In genomic region chr9:84843175-84843824, GRCh38 we compare ENCODE assay signal across 18 cellular contexts.
DNase-seq lines count a peak whose midpoint lies in the region; ATAC-seq and TF ChIP-seq lines count a peak whose summit lies in the region.
"Had no signal": no experiment of that assay in that cellular context is flagged by ENCODE, and none has a peak within 500 bp of the region (broad histone marks: within the 10 kb centered on the region; RNA-seq: fewer than 3 reads in every experiment).

No MANE protein-coding gene starts in this region.

- TF ChIP-seq CTCF in VCaP (conservative IDR thresholded peaks at IDR 0.05) (no peak), neural progenitor cell (IDR thresholded peaks at IDR 0.05) (no peak)

- H3K4me1 Mint-ChIP-seq in neural progenitor cell = peaks cover 49% of the 10 kb centered on the region

- H3K9me3 Mint-ChIP-seq in neural progenitor cell = peaks cover 3% of the 10 kb centered on the region
- H3K9me3 Mint-ChIP-seq: CD8-positive, alpha-beta T cell had no signal

- no peak overlapping the region for H3K4me3 ChIP-seq in neural progenitor cell
- H3K4me3 ChIP-seq: BLaER1 treated with 17β-estradiol and CSF1 and Interleukin-3, amounts not matched to agents 10 nM and 100 nM; GM23338 had no signal

- intact Hi-C loops in left colon (cut with DNase I, micrococcal nuclease) = no loop called here

- in situ Hi-C loops in ACHN (cut with HindIII; ENCODE audit: low pct_ligation_motif_present, low pct_unique_long_range_greater_than_20kb, low sequenced_read_pairs) = no loop called here

- H3K27me3 Mint-ChIP-seq in neural progenitor cell (ENCODE audit: insufficient read depth, low read depth) = peaks cover 3% of the 10 kb centered on the region
- H3K27me3 Mint-ChIP-seq: B cell had no signal

- no peaks in the 10 kb centered on the region for H3K36me3 ChIP-seq in neural progenitor cell
- H3K36me3 ChIP-seq: BLaER1 treated with 17β-estradiol and CSF1 and Interleukin-3, amounts not matched to agents 10 nM and 100 nM had no signal

- no peak overlapping the region for H3K4me3 Mint-ChIP-seq in neural progenitor cell
- H3K4me3 Mint-ChIP-seq: B cell; CD8-positive, alpha-beta T cell; GM23338 had no signal

- peak overlapping the region; percentile 61 for H3K27ac ChIP-seq in VCaP
- peak overlapping the region; percentile 14 for H3K27ac ChIP-seq in cingulate gyrus (ENCODE audit: low read depth, low read length)
- H3K27ac ChIP-seq in neural progenitor cell = no peak overlapping the region
- H3K27ac ChIP-seq: BLaER1 treated with 17β-estradiol and CSF1 and Interleukin-3, amounts not matched to agents 10 nM and 100 nM had no signal

- no peaks in the 10 kb centered on the region for H3K9me3 ChIP-seq in neural progenitor cell (ENCODE audit: low read depth)
- H3K9me3 ChIP-seq: BLaER1 treated with 17β-estradiol and CSF1 and Interleukin-3, amounts not matched to agents 10 nM and 100 nM had no signal

- peaks cover 30% of the 10 kb centered on the region for H3K4me1 ChIP-seq in neural progenitor cell

- H3K27me3 ChIP-seq in neural progenitor cell = no peaks in the 10 kb centered on the region
- H3K27me3 ChIP-seq: BLaER1 treated with 17β-estradiol and CSF1 and Interleukin-3, amounts not matched to agents 10 nM and 100 nM had no signal

- H3K4me2 ChIP-seq in neural progenitor cell = no peak overlapping the region
- H3K4me2 ChIP-seq: GM23338 had no signal

- no peak overlapping the region for H3K9ac ChIP-seq in neural progenitor cell
- H3K9ac ChIP-seq: BLaER1 treated with 17β-estradiol and CSF1 and Interleukin-3, amounts not matched to agents 10 nM and 100 nM had no signal

- H3K27ac Mint-ChIP-seq in neural progenitor cell = peak overlapping the region; percentile 16
- H3K27ac Mint-ChIP-seq: B cell; CD8-positive, alpha-beta T cell; GM23338 had no signal

- no peaks in the 10 kb centered on the region for H3K79me2 ChIP-seq in neural progenitor cell (ENCODE audit: low read depth)

- H4K20me1 ChIP-seq in neural progenitor cell (ENCODE audit: low read depth) = no peaks in the 10 kb centered on the region
- H4K20me1 ChIP-seq: BLaER1 treated with 17β-estradiol and CSF1 and Interleukin-3, amounts not matched to agents 10 nM and 100 nM had no signal

- no peaks in the 10 kb centered on the region for H3F3A ChIP-seq in neural progenitor cell (ENCODE audit: low read depth)

- ATAC-seq in left colon (peak; percentile 86), GM21528 (IDR thresholded peaks at IDR 0.05; ENCODE audit: low FRiP score, unreplicated experiment) (no peak)
- ATAC-seq: CD8-positive, alpha-beta T cell; GM23338; HCT116 had no signal

- H2AFZ ChIP-seq in neural progenitor cell (replicated peaks) = no peak overlapping the region
- H2AFZ ChIP-seq: GM23338 had no signal

- no peaks in the 10 kb centered on the region for H3K36me3 Mint-ChIP-seq in neural progenitor cell
- H3K36me3 Mint-ChIP-seq: CD8-positive, alpha-beta T cell had no signal

- DNase-seq in left colon (peak in 1 of 2 donors; percentile 14), neural progenitor cell (ENCODE audit: low spot score) (no peak), ACHN (no peak), HPDE6-E6E7 (ENCODE audit: extremely low spot score) (no peak)
- DNase-seq in stimulated activated CD4-positive, alpha-beta T cell treated with anti-CD3 and anti-CD28 coated beads, Interleukin-2, amount 100 ng/mL, for 24 hours = no peak
- DNase-seq: 8988T; Calu3; CD8-positive, alpha-beta T cell; DMS79 treated with DMSO at 0.1 percent for 48 hours; GF-D8; H7 had no signal
